In the genomic region with DNA sequence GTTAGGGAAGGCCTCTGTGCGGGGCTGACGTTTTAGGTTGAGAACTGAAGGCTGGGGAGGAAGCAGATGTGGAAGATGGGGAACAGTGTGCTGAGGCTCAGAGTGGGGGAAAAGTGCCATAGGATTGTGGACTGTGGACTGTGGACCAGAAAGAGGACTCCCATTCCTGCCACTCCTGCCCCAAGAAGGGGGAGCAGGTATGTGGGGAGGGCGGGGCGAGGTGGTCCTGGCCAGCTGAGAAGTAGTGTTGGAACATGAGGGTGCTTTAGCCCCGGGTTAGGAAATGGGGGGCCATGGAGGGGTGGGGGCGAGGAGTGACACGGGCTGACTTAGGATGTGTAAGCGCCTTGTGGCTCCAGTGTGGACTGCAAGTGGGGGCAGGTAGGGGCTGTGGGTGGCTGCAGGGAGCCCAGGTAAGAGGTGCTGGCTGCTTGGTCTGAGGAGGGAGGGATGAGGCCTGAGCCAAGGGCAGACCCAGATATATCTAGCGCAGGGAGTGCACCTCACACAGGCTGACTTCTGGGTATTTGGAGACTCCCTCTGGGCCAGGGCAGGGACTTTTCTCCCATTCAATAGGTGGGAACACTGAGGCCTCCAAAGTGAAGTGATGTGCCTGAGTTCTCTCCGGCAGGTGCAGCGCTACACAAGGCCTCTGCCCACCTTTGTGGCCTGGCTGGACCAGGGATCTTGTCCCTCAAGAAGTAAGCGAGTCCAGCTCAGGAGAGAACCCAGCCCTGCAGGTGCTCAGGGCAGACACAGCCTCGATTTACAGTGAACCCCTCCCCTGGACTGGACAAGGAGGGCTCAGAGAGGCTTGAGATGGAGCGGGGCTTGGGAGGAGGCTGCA, we compare ENCODE assay signal across 17 cellular contexts.
"Had no signal": no experiment of that assay in that cellular context is flagged by ENCODE, and none has a peak within 500 bp of the region (broad histone marks: within the 10 kb centered on the region; RNA-seq: fewer than 3 reads in every experiment).

No MANE protein-coding gene starts in this region.

- H3K36me3 Mint-ChIP-seq: activated naive CD4-positive, alpha-beta T cell treated with anti-CD3 and anti-CD28 coated beads, Interleukin-2, amount 50 U/mL, for 24 hours; brain; naive B cell had no signal

- H3K4me1 Mint-ChIP-seq: brain, naive B cell had no signal

- H3K4me3 Mint-ChIP-seq: activated naive CD4-positive, alpha-beta T cell treated with anti-CD3 and anti-CD28 coated beads, Interleukin-2, amount 50 U/mL, for 24 hours; brain; naive B cell had no signal

- H3K27ac ChIP-seq: prostate gland, right lobe of liver, stomach, testis, upper lobe of left lung, WERI-Rb-1 had no signal

- H3K9me3 Mint-ChIP-seq: activated naive CD4-positive, alpha-beta T cell treated with anti-CD3 and anti-CD28 coated beads, Interleukin-2, amount 50 U/mL, for 24 hours; activated T-helper 2 cell treated with anti-CD3 and anti-CD28 coated beads, Interferon-gamma antibody, Interleukin-2, Interleukin-4, amounts not matched to agents 10 μg/mL and 5 μg/mL and 100 μg/mL, durations not matched to agents 14 hours and 24 hours and 36 hours; naive B cell had no signal

- H3K27me3 ChIP-seq: right lobe of liver, testis, upper lobe of left lung had no signal

- H3K4me3 ChIP-seq: lung, prostate gland, right lobe of liver, stomach, testis, upper lobe of left lung had no signal

- H3K27ac Mint-ChIP-seq: activated naive CD4-positive, alpha-beta T cell treated with anti-CD3 and anti-CD28 coated beads, Interleukin-2, amount 50 U/mL, for 24 hours; activated T-helper 2 cell treated with anti-CD3 and anti-CD28 coated beads, Interferon-gamma antibody, Interleukin-2, Interleukin-4, amounts not matched to agents 10 μg/mL and 5 μg/mL and 100 μg/mL, durations not matched to agents 14 hours and 24 hours and 36 hours; brain had no signal

- ATAC-seq: left colon, right lobe of liver had no signal

- H3K27me3 Mint-ChIP-seq: activated naive CD4-positive, alpha-beta T cell treated with anti-CD3 and anti-CD28 coated beads, Interleukin-2, amount 50 U/mL, for 24 hours; naive B cell had no signal

- H3K36me3 ChIP-seq: prostate gland, right lobe of liver, stomach, upper lobe of left lung, WERI-Rb-1 had no signal

- H3K9me3 ChIP-seq: prostate gland, right lobe of liver, stomach, testis, upper lobe of left lung had no signal

- H3K4me1 ChIP-seq: prostate gland, right lobe of liver, stomach, testis, upper lobe of left lung had no signal

- DNase-seq: central memory CD4-positive, alpha-beta T cell; effector CD8-positive, alpha-beta T cell; foreskin melanocyte; left colon; naive B cell; nucleus accumbens; SHP77; stomach; testis; upper lobe of left lung; WERI-Rb-1 had no signal
